Comparison of ENCODE assay signal across 1 cellular context in the genomic region with DNA sequence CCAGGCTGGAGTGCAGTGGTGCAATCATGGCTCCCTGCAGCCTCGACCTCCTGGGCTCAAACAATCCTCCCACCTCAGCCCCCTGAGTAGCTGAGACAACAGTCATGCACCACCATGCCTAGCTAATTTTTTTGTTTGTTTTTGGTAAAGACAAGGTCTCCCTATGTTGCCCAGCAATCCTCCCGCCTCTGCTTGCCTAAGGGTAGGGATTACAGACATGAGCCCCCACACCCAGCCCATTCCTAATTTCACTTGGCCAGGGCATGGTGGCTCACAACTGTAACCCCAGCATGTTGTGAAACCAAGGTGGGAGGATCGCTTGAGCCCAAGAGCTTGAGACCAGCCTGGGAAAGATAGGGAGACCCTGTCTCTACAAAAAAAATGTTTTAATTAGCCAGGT.
TF ChIP-seq lines count a peak whose summit lies in the region.

No MANE protein-coding gene starts in this region.

TF ChIP-seq in HEK293, 187 proteins besides CTCF, POLR2A, EP300 and RAD21 (continued from another document):
- TF ChIP-seq, protein P1, sequence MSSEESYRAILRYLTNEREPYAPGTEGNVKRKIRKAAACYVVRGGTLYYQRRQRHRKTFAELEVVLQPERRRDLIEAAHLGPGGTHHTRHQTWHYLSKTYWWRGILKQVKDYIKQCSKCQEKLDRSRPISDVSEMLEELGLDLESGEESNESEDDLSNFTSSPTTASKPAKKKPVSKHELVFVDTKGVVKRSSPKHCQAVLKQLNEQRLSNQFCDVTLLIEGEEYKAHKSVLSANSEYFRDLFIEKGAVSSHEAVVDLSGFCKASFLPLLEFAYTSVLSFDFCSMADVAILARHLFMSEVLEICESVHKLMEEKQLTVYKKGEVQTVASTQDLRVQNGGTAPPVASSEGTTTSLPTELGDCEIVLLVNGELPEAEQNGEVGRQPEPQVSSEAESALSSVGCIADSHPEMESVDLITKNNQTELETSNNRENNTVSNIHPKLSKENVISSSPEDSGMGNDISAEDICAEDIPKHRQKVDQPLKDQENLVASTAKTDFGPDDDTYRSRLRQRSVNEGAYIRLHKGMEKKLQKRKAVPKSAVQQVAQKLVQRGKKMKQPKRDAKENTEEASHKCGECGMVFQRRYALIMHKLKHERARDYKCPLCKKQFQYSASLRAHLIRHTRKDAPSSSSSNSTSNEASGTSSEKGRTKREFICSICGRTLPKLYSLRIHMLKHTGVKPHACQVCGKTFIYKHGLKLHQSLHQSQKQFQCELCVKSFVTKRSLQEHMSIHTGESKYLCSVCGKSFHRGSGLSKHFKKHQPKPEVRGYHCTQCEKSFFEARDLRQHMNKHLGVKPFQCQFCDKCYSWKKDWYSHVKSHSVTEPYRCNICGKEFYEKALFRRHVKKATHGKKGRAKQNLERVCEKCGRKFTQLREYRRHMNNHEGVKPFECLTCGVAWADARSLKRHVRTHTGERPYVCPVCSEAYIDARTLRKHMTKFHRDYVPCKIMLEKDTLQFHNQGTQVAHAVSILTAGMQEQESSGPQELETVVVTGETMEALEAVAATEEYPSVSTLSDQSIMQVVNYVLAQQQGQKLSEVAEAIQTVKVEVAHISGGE (tag by site-specific recombination; conservative IDR thresholded peaks at IDR 0.05; ENCODE audit: low read depth) = no peak
- no peak for TF ChIP-seq ZNF433 (tag by site-specific recombination; IDR thresholded peaks at IDR 0.05; ENCODE audit: low read depth)
- TF ChIP-seq ZNF843 (tag by site-specific recombination; IDR thresholded peaks at IDR 0.05) = no peak
- TF ChIP-seq, protein P2, sequence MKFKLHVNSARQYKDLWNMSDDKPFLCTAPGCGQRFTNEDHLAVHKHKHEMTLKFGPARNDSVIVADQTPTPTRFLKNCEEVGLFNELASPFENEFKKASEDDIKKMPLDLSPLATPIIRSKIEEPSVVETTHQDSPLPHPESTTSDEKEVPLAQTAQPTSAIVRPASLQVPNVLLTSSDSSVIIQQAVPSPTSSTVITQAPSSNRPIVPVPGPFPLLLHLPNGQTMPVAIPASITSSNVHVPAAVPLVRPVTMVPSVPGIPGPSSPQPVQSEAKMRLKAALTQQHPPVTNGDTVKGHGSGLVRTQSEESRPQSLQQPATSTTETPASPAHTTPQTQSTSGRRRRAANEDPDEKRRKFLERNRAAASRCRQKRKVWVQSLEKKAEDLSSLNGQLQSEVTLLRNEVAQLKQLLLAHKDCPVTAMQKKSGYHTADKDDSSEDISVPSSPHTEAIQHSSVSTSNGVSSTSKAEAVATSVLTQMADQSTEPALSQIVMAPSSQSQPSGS (tag by site-specific recombination; IDR thresholded peaks at IDR 0.05; ENCODE audit: low read depth) = no peak
- TF ChIP-seq, protein P3, sequence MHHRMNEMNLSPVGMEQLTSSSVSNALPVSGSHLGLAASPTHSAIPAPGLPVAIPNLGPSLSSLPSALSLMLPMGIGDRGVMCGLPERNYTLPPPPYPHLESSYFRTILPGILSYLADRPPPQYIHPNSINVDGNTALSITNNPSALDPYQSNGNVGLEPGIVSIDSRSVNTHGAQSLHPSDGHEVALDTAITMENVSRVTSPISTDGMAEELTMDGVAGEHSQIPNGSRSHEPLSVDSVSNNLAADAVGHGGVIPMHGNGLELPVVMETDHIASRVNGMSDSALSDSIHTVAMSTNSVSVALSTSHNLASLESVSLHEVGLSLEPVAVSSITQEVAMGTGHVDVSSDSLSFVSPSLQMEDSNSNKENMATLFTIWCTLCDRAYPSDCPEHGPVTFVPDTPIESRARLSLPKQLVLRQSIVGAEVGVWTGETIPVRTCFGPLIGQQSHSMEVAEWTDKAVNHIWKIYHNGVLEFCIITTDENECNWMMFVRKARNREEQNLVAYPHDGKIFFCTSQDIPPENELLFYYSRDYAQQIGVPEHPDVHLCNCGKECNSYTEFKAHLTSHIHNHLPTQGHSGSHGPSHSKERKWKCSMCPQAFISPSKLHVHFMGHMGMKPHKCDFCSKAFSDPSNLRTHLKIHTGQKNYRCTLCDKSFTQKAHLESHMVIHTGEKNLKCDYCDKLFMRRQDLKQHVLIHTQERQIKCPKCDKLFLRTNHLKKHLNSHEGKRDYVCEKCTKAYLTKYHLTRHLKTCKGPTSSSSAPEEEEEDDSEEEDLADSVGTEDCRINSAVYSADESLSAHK (tag by site-specific recombination; IDR thresholded peaks at IDR 0.05) = no peak
- TF ChIP-seq ZNF610 (tag by site-specific recombination; IDR thresholded peaks at IDR 0.05; ENCODE audit: borderline replicate concordance) = no peak
TF ChIP-seq in HEK293: peak in this region for 4.
